6 cellular contexts compared by ENCODE assay signal in the genomic region with DNA sequence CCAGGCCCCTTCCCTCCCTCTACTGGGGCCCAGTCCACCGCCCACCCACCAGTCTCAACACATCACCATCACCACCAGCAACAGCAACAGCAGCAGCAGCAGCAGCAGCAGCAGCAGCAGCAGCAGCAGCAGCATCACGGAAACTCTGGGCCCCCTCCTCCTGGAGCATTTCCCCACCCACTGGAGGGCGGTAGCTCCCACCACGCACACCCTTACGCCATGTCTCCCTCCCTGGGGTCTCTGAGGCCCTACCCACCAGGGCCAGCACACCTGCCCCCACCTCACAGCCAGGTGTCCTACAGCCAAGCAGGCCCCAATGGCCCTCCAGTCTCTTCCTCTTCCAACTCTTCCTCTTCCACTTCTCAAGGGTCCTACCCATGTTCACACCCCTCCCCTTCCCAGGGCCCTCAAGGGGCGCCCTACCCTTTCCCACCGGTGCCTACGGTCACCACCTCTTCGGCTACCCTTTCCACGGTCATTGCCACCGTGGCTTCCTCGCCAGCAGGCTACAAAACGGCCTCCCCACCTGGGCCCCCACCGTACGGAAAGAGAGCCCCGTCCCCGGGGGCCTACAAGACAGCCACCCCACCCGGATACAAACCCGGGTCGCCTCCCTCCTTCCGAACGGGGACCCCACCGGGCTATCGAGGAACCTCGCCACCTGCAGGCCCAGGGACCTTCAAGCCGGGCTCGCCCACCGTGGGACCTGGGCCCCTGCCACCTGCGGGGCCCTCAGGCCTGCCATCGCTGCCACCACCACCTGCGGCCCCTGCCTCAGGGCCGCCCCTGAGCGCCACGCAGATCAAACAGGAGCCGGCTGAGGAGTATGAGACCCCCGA. TPM values are rescaled to one million over a fixed set of nuclear protein-coding genes. Genes with fewer than 3 reads are reported as not detected.
DNase-seq lines count a peak whose midpoint lies in the region; TF ChIP-seq lines count a peak whose summit lies in the region.

No MANE protein-coding gene starts in this region.

- intact Hi-C loops in dorsolateral prefrontal cortex (cut with DNase I) = loop anchor here in 1 of 2 donors (5.0 kb wide), 1 partner anchor 35 kb away; a partner anchor contains a TSS

- peak overlapping the region; percentile 59 to 95 (median 82) for H3K4me3 ChIP-seq in dorsolateral prefrontal cortex

- H3K27me3 ChIP-seq in dorsolateral prefrontal cortex = no peaks in the 10 kb centered on the region

- DNase-seq in GM13976 (ENCODE audit: low spot score) (peak; percentile 78), NCI-H2171 (lab: John Stamatoyannopoulos, UW) (peak; percentile 87), dorsolateral prefrontal cortex (peak in 1 of 10 donors; percentile 46), retina (peak; percentile 45), cerebellum (ENCODE audit: low spot score) (no peak)
- no peak for DNase-seq in effector CD4-positive, alpha-beta T cell

- TF ChIP-seq CTCF in GM13976 (IDR thresholded peaks at IDR 0.05; ENCODE audit: borderline replicate concordance, control extremely low read depth, extremely low read depth, insufficient read depth, missing control alignments) (no peak), dorsolateral prefrontal cortex (IDR thresholded peaks at IDR 0.05 in 54 of 56, conservative IDR thresholded peaks at IDR 0.05 in 2 of 56; ENCODE audit: low read depth in 1 of 56, partially characterized antibody in 56 of 56) (no peak)

- peak overlapping the region; percentile 83 to 100 (median 99) for H3K27ac ChIP-seq in dorsolateral prefrontal cortex

- in situ Hi-C loops in GM13976 (cut with MboI; ENCODE audit: low sequenced_read_pairs, unreplicated experiment) = loop anchor here (25.0 kb wide), 1 partner anchor 175 kb away; a partner anchor contains a TSS

RNA-seq across cellular contexts. Expression of a gene that starts 6.8 kb away (rescaled TPM):
- total RNA-seq in dorsolateral prefrontal cortex = not detected
- not detected for total RNA-seq in cerebellum

RNA-seq across cellular contexts. Expression of a gene that starts 7.0 kb away (rescaled TPM):
- total RNA-seq in dorsolateral prefrontal cortex (100 to 1,000 TPM; 102 to 287 (median 162) TPM), cerebellum (131 TPM)

RNA-seq across cellular contexts. Expression of a gene that starts 9.1 kb away (rescaled TPM):
- 100 to 1,000 TPM; 147 to 334 (median 199) TPM for total RNA-seq in dorsolateral prefrontal cortex
- total RNA-seq in cerebellum = 16.2 TPM

RNA-seq across cellular contexts. Expression of a gene that starts 14.3 kb away (rescaled TPM):
- total RNA-seq in dorsolateral prefrontal cortex (10 to 100 TPM in 52 of 120 experiments, 1 to 10 TPM in 68; 2.6 to 25.6 (median 9.2) TPM), cerebellum (2.9 TPM)

RNA-seq across cellular contexts. Expression of a gene that starts 22.5 kb away (rescaled TPM):
- 1,000 to 10,000 TPM in 14 of 120 experiments, 100 to 1,000 TPM in 106; 270 to 1,166 (median 848) TPM for total RNA-seq in dorsolateral prefrontal cortex
- total RNA-seq in cerebellum = 95.4 TPM

Comparison
In these comparisons a context has a peak if more than half of its experiments do, and no peak if none do; other contexts are left out.
1. DNase-seq: peak in GM13976 (single experiment), NCI-H2171 (single experiment) and retina (single experiment); none in cerebellum (single experiment) and effector CD4-positive, alpha-beta T cell (single experiment).